8 cellular contexts compared by ENCODE assay signal in genomic region chr14:104752338-104752734, GRCh38. TPM values are rescaled to one million over a fixed set of nuclear protein-coding genes. Genes with fewer than 3 reads are reported as not detected.
DNase-seq lines count a peak whose midpoint lies in the region; ATAC-seq, FAIRE-seq and TF ChIP-seq lines count a peak whose summit lies in the region.

No MANE protein-coding gene starts in this region.

- peaks cover 0 to 27% of the 10 kb centered on the region in 2 donors for H3K36me3 ChIP-seq in gastroesophageal sphincter

- peak overlapping the region; percentile 88 to 93 (median 90) for H3K4me3 Mint-ChIP-seq in T-cell
- H3K4me3 Mint-ChIP-seq in stimulated activated naive B cell treated with anti-CD40 and anti-IgM and Interleukin-4, amounts not matched to agents 10 μg/mL and 1 μg/mL and 100 μg/mL, for 72 hours = peak overlapping the region; percentile 90 to 95

- TF ChIP-seq CTCF in HFF-Myc (IDR thresholded peaks at IDR 0.05; ENCODE audit: low read depth, low read length, missing control alignments) = no peak
- no peak for TF ChIP-seq CTCF in gastroesophageal sphincter (IDR thresholded peaks at IDR 0.05)

- CTCF ChIA-PET in T-cell (lab: Charles Lee) = interaction anchor here (0.6 to 1.7 kb wide), 9 partner anchors 10 to 619 kb away, joined by 3 to 11 read pairs (median 4); partner anchors contain the start of gene ADSS1 (in 1 of the 2)

- no peaks in the 10 kb centered on the region for H3K27me3 ChIP-seq in gastroesophageal sphincter

- H3K27ac ChIP-seq in gastroesophageal sphincter = peak overlapping the region; percentile 47 to 90 (median 88)

- peaks cover 7% of the 10 kb centered on the region for H3K36me3 Mint-ChIP-seq in T-cell
- peaks cover 11 to 19% of the 10 kb centered on the region in 2 donors for H3K36me3 Mint-ChIP-seq in stimulated activated naive B cell treated with anti-CD40 and anti-IgM and Interleukin-4, amounts not matched to agents 10 μg/mL and 1 μg/mL and 100 μg/mL, for 72 hours

- H3K27me3 Mint-ChIP-seq in T-cell = no peaks in the 10 kb centered on the region
- no peaks in the 10 kb centered on the region for H3K27me3 Mint-ChIP-seq in stimulated activated naive B cell treated with anti-CD40 and anti-IgM and Interleukin-4, amounts not matched to agents 10 μg/mL and 1 μg/mL and 100 μg/mL, for 72 hours

- POLR2A ChIA-PET in T-cell (lab: Charles Lee) = interaction anchor here (0.8 to 1.3 kb wide), 2 partner anchors 12 to 18 kb away, joined by 3 to 4 read pairs; no protein-coding TSS in a partner anchor

- H3K4me1 Mint-ChIP-seq in T-cell = peaks cover 34 to 45% (median 39%) of the 10 kb centered on the region in 3 donors
- H3K4me1 Mint-ChIP-seq in stimulated activated naive B cell treated with anti-CD40 and anti-IgM and Interleukin-4, amounts not matched to agents 10 μg/mL and 1 μg/mL and 100 μg/mL, for 72 hours = peaks cover 26 to 47% of the 10 kb centered on the region in 2 donors

- H3K4me1 ChIP-seq in gastroesophageal sphincter = peaks cover 0 to 76% (median 27%) of the 10 kb centered on the region in 3 donors

- H3K9me3 Mint-ChIP-seq in T-cell = no peaks in the 10 kb centered on the region
- no peaks in the 10 kb centered on the region for H3K9me3 Mint-ChIP-seq in stimulated activated naive B cell treated with anti-CD40 and anti-IgM and Interleukin-4, amounts not matched to agents 10 μg/mL and 1 μg/mL and 100 μg/mL, for 72 hours

- no peaks in the 10 kb centered on the region for H3K9me3 ChIP-seq in gastroesophageal sphincter

- ATAC-seq in T-cell (replicated peaks in 1 of 4) (no peak), gastroesophageal sphincter (no peak), HG03432 (IDR thresholded peaks at IDR 0.05; ENCODE audit: unreplicated experiment) (no peak)
- peak in 1 of 2 donors; percentile 87 for ATAC-seq in stimulated activated naive B cell treated with anti-CD40 and anti-IgM and Interleukin-4, amounts not matched to agents 10 μg/mL and 1 μg/mL and 100 μg/mL, for 72 hours (replicated peaks)

- TF ChIP-seq POLR2A in GM12892 (IDR thresholded peaks at IDR 0.05; ENCODE audit: low read depth, low read length) (peak; percentile 60; the same call in 1 of the 2 replicates), gastroesophageal sphincter (IDR thresholded peaks at IDR 0.05) (peak in 1 of 2 donors; percentile 25)

- no peak for FAIRE-seq in GM12892 (lab: Jason Lieb, UNC)

- DNase-seq in GM12892 (ENCODE audit: insufficient read length) = no peak
- no peak for DNase-seq in HFF-Myc (ENCODE audit: extremely low read depth, low read depth)
- DNase-seq in T-cell = peak in 4 of 34 experiments; percentile 5 to 21 (median 16)
- no peak for DNase-seq in stimulated activated naive B cell treated with anti-CD40 and anti-IgM and Interleukin-4, amounts not matched to agents 10 μg/mL and 1 μg/mL and 100 μg/mL, for 72 hours
- no peak for DNase-seq in OCI-M1 (lab: John Stamatoyannopoulos, UW)
- no peak for DNase-seq in foreskin melanocyte

- H3K27ac Mint-ChIP-seq in T-cell = peak overlapping the region; percentile 84 to 93
- H3K27ac Mint-ChIP-seq in stimulated activated naive B cell treated with anti-CD40 and anti-IgM and Interleukin-4, amounts not matched to agents 10 μg/mL and 1 μg/mL and 100 μg/mL, for 72 hours = peak overlapping the region; percentile 99

- TF ChIP-seq EP300 in gastroesophageal sphincter (IDR thresholded peaks at IDR 0.05) = no peak

- WGBS in gastroesophageal sphincter (ENCODE audit: low coverage in 1 of 2), 2 donors = 0% methylated on average over 12 to 13 of the region's 32 CpGs

- H3K4me3 ChIP-seq in HFF-Myc (replicated peaks; ENCODE audit: low read depth, low read length) (peak overlapping the region; percentile 88), gastroesophageal sphincter (peak overlapping the region; percentile 11 to 86)

RNA-seq across cellular contexts. Expression of gene SIVA1, which starts 0.6 kb away (rescaled TPM):
- polyA plus RNA-seq in GM12892 (2012; ENCODE audit: missing spikeins) = 30.8 TPM
- 10 to 100 TPM; 62.3 to 93.5 (median 79.5) TPM for total RNA-seq in T-cell
- 100 to 1,000 TPM; 188 to 513 (median 363) TPM for total RNA-seq in gastroesophageal sphincter

RNA-seq across cellular contexts. Expression of gene ADSS1, which starts 28.3 kb away (rescaled TPM):
- polyA plus RNA-seq in GM12892 (2012; ENCODE audit: missing spikeins) = not detected
- total RNA-seq in T-cell = 1 to 10 TPM; 2.4 to 5.7 (median 3.5) TPM
- 10 to 100 TPM in 2 of 4 donors, 1 to 10 TPM in 2; 5.1 to 32.2 (median 8.8) TPM for total RNA-seq in gastroesophageal sphincter

RNA-seq across cellular contexts. Expression of gene AKT1, which starts 43.2 kb away (rescaled TPM):
- polyA plus RNA-seq in GM12892 (2012; ENCODE audit: missing spikeins) = 40.7 TPM
- total RNA-seq in T-cell (100 to 1,000 TPM in 2 of 5 donors, 10 to 100 TPM in 3; 68.4 to 113 (median 99.7) TPM), gastroesophageal sphincter (100 to 1,000 TPM; 134 to 283 (median 143) TPM)

RNA-seq across cellular contexts. Expression of gene ZBTB42, which starts 48.6 kb away (rescaled TPM):
- 0.13 TPM for polyA plus RNA-seq in GM12892 (2012; ENCODE audit: missing spikeins)
- total RNA-seq in T-cell = 10 to 100 TPM in 1 of 5 donors, 1 to 10 TPM in 4; 3.5 to 10.5 (median 9.4) TPM
- total RNA-seq in gastroesophageal sphincter = 1 to 10 TPM; 2.0 to 4.8 (median 3.2) TPM
